ENCODE assay signal across 8 cellular contexts in the genomic region with DNA sequence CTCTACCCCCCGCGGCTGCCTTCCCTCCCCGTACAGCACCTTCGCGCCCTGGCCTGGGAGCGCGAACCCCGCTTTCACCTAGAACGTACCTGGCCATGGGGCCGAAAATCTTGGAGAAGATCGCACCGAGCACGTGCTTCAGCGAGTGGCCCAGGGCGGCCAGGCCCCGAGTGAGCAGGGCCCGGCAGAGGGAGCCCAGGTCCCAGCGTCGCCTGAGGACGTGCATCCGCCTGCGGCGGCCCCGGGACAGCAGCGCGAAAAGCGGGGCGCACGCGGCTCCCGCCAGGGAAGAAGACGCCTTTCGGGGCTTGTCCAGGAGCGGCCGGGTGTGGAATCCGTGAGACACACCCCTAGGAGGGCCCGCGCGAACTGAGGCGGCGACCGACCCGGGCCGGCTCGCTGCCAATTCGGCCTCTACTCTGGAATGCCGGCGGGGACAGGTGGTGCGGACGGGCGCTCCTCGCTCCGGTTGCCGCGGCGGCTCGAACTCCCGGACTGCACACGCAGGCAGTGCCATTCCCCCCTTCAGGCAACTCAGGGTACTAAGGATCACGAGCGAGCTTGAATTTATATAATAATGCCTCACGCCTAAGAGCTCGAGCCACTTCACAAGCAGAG. TPM values are rescaled to one million over a fixed set of nuclear protein-coding genes. Genes with fewer than 3 reads are reported as not detected.
DNase-seq lines count a peak whose midpoint lies in the region; ATAC-seq, FAIRE-seq and TF ChIP-seq lines count a peak whose summit lies in the region.

A gene (minus strand): TSS at position 544 of the 618 bp plus-strand sequence.

- H3F3A ChIP-seq in PC-9 (ENCODE audit: insufficient read depth, low read depth) = peaks cover 13% of the 10 kb centered on the region; the same call in 1 of the 2 replicates

- TF ChIP-seq CTCF in PC-9 (conservative IDR thresholded peaks at IDR 0.05) (peak; percentile 37; the same call in 1 of the 2 replicates), ovary (IDR thresholded peaks at IDR 0.05) (no peak)

- POLR2A ChIA-PET in PC-9 (lab: Charles Lee; ENCODE audit: unreplicated experiment) = no interaction called here

- DNase-seq in DMS53 treated with DMSO at 0.1 percent for 48 hours (lab: John Stamatoyannopoulos, UW; ENCODE audit: unreplicated experiment) (peak; percentile 21), PC-9 (peak in 1 of 2 experiments; percentile 58), ovary (peak; percentile 17 to 60 (median 39)), urothelium cell line (ENCODE audit: low spot score) (no peak)

- TF ChIP-seq POLR2A in ovary (IDR thresholded peaks at IDR 0.05) = no peak

- no peaks in the 10 kb centered on the region for H3K9me2 ChIP-seq in PC-9 (ENCODE audit: insufficient read depth)

- H3K27ac ChIP-seq in PC-9 (peak within 1 kb of the TSS; percentile 70), esophagus (ENCODE audit: low read depth in 2 of 2, low read length in 1 of 2) (no peak within 1 kb of the TSS), ovary (peak within 1 kb of the TSS; percentile 13 to 58)

- H3K27me3 ChIP-seq in PC-9 (ENCODE audit: insufficient read depth, low read depth) (no peaks in the 10 kb centered on the region), esophagus (ENCODE audit: control insufficient read depth in 1 of 2, insufficient read depth in 2 of 2, low read length in 2 of 2) (no peaks in the 10 kb centered on the region), ovary (no peaks in the 10 kb centered on the region)

- CTCF ChIA-PET in PC-9 (lab: Charles Lee) = interaction anchor here (0.6 kb wide), 1 partner anchor 329 kb away, joined by 4 read pairs; no protein-coding TSS in a partner anchor

- H2AFZ ChIP-seq in PC-9 = peak within 1 kb of the TSS; percentile 97

- WGBS in esophagus, 2 donors = 2 to 37% methylated on average over 63 of the region's 63 CpGs
- 35 to 38% (median 36%) methylated on average over 60 to 63 of the region's 63 CpGs for WGBS in ovary, 3 donors

- no peaks in the 10 kb centered on the region for H3K9me3 ChIP-seq in PC-9 (ENCODE audit: insufficient read depth, low read depth)
- H3K9me3 ChIP-seq in esophagus (ENCODE audit: control insufficient read depth in 2 of 2, insufficient read depth in 1 of 2, low read depth in 1 of 2, low read length in 1 of 2) = no peaks in the 10 kb centered on the region
- no peaks in the 10 kb centered on the region for H3K9me3 ChIP-seq in ovary

- no peak for FAIRE-seq in urothelium cell line (lab: Jason Lieb, UNC)

- TF ChIP-seq EP300 in ovary (IDR thresholded peaks at IDR 0.05) = no peak

- H3K4me2 ChIP-seq in PC-9 = peak within 1 kb of the TSS; percentile 89

- H3K4me1 ChIP-seq in PC-9 (replicated peaks; ENCODE audit: insufficient read depth) = peaks cover 58% of the 10 kb centered on the region
- H3K4me1 ChIP-seq in esophagus (ENCODE audit: control insufficient read depth in 2 of 2, insufficient read depth in 2 of 2, low read length in 1 of 2) = peaks cover 0 to 2% of the 10 kb centered on the region in 2 donors
- H3K4me1 ChIP-seq in ovary (ENCODE audit: insufficient read depth) = peaks cover 2% of the 10 kb centered on the region

- H3K36me3 ChIP-seq in PC-9 (ENCODE audit: low read depth) (no peaks in the 10 kb centered on the region), esophagus (ENCODE audit: control insufficient read depth in 2 of 2, insufficient read depth in 2 of 2, low read length in 1 of 2) (no peaks in the 10 kb centered on the region), ovary (no peaks in the 10 kb centered on the region)

- H3K79me2 ChIP-seq in PC-9 (ENCODE audit: low read depth) = peaks cover 42% of the 10 kb centered on the region

- intact Hi-C loops in PC-9 (cut with micrococcal nuclease; ENCODE audit: unreplicated experiment) = loop anchor here (10.0 kb wide), 1 partner anchor 123 kb away; no protein-coding TSS in a partner anchor
- intact Hi-C loops in ovary (cut with DNase I) = loop anchor here in 2 of 4 donors (10.0 kb wide), 2 partner anchors 203 to 213 kb away; no protein-coding TSS in a partner anchor

- no peaks in the 10 kb centered on the region; the same call in 1 of the 2 replicates for H4K20me1 ChIP-seq in PC-9 (ENCODE audit: insufficient read depth)

- peak within 1 kb of the TSS; percentile 97 for H3K4me3 ChIP-seq in PC-9
- H3K4me3 ChIP-seq in esophagus (ENCODE audit: low read depth in 1 of 2, low read length in 2 of 2) = peak within 1 kb of the TSS; percentile 50 to 52
- peak within 1 kb of the TSS; percentile 39 for H3K4me3 ChIP-seq in ovary

- BruUV-seq in PC-9 (replicated peaks; lab: Mats Ljungman, UMichigan) = no TSS peak

- ATAC-seq in GM19467 (IDR thresholded peaks at IDR 0.05; ENCODE audit: unreplicated experiment) (no peak), HG03432 (IDR thresholded peaks at IDR 0.05; ENCODE audit: unreplicated experiment) (no peak), HG03460 (IDR thresholded peaks at IDR 0.05; ENCODE audit: unreplicated experiment) (no peak)

RNA-seq across cellular contexts. Expression of the gene that starts here (rescaled TPM):
- total RNA-seq in PC-9 (2021) = 13.4 and 15.0 TPM in 2 replicates
- polyA plus RNA-seq in esophagus = 1 to 10 TPM in 1 of 2 donors, under 1 TPM in 1; 0.81 to 2.8 TPM
- total RNA-seq in ovary = 10 to 100 TPM in 5 of 7 donors, 1 to 10 TPM in 2; 6.8 to 29.0 (median 14.4) TPM
- 10 to 100 TPM in 1 of 2 donors, 1 to 10 TPM in 1; 5.9 to 12.9 TPM for polyA plus RNA-seq in ovary

Comparison
In these comparisons a context has a peak if more than half of its experiments do, and no peak if none do; other contexts are left out.
1. H3K27ac ChIP-seq: peak in PC-9 (single experiment) and ovary (2 of 2); none in esophagus (0 of 2).
2. H3K4me3 ChIP-seq: peak in every context shown above with its lines; median percentile 97 in PC-9; 51 in esophagus; 39 in ovary.